In the genomic region with DNA sequence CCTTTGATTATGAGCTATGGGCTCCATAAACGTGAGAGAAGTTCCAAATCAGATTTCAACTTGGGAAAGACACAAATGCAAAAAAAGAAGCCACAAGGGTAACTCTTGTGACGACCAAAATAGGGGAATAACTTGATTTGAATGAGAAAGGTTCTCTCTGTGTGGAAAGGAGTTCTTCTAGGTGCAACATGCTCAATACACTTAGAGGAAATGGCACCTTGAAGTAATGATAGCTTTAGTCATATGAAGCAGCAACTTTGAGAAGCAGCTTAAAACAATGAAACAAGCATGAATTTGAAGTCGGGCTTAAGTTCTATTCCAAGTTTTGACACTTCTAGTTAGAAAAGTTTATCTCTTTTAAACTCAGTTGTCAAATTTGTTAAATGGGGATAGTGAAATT, we compare ENCODE assay signal across 1 cellular context.
TF ChIP-seq lines count a peak whose summit lies in the region.

No MANE protein-coding gene starts in this region.

TF ChIP-seq in H1, 55 proteins besides CTCF, POLR2A, EP300 and RAD21:
- TF ChIP-seq, protein P1, sequence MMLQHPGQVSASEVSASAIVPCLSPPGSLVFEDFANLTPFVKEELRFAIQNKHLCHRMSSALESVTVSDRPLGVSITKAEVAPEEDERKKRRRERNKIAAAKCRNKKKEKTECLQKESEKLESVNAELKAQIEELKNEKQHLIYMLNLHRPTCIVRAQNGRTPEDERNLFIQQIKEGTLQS (IDR thresholded peaks at IDR 0.05; ENCODE audit: insufficient read depth, low read depth, low read length), result no peak
- TF ChIP-seq RFX5 (IDR thresholded peaks at IDR 0.05; ENCODE audit: borderline replicate concordance, low read depth, low read length) (no peak), SP2 (IDR thresholded peaks at IDR 0.05; ENCODE audit: low read length) (no peak), KDM5A (IDR thresholded peaks at IDR 0.05; ENCODE audit: low read length) (no peak), JUN (IDR thresholded peaks at IDR 0.05; ENCODE audit: low read depth, low read length) (no peak), RXRA (IDR thresholded peaks at IDR 0.05; ENCODE audit: insufficient read depth, low read depth, low read length) (no peak), JUND (IDR thresholded peaks at IDR 0.05; ENCODE audit: low read length) (no peak), HDAC6 (IDR thresholded peaks at IDR 0.05; ENCODE audit: low read depth, low read length) (no peak), CHD1 (IDR thresholded peaks at IDR 0.05; ENCODE audit: low read depth, low read length) (no peak), KDM1A (IDR thresholded peaks at IDR 0.05; ENCODE audit: borderline replicate concordance, low read length) (no peak), BCL11A (IDR thresholded peaks at IDR 0.05; ENCODE audit: low read depth in 2 of 2, low read length in 2 of 2) (no peak), SIRT6 (IDR thresholded peaks at IDR 0.05; ENCODE audit: low read length) (no peak), SIX5 (IDR thresholded peaks at IDR 0.05; ENCODE audit: low read depth, low read length) (no peak), CBX8 (IDR thresholded peaks at IDR 0.05; ENCODE audit: borderline replicate concordance, low read depth, low read length) (no peak), TAF7 (optimal IDR thresholded peaks at IDR 0.05; ENCODE audit: borderline replicate concordance, low read depth, low read length) (no peak)
